23 cellular contexts compared by ENCODE assay signal in the genomic region with DNA sequence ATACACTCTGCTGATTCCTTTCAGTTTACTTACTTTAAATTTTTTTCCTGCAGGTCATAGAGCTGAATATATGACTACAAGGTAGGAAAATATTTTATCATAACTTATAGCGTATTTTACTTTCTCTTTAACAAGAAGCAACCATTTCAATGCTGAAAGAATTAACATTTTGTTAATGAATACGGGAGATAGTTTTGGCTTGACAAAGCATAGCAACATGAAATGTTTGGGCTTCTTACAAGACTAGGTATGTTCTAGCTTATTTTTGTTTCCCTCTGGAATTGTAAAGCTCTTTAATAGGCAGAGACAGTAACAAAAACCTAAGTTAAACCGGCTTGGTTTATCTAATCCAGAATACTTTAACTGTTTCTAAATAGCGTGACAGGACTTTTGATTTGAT.
A peak's percentile ranks its signal among the peaks of the same experiment; 100 is the strongest.
DNase-seq lines count a peak whose midpoint lies in the region; ATAC-seq lines count a peak whose summit lies in the region.
"Had no signal": no experiment of that assay in that cellular context is flagged by ENCODE, and none has a peak within 500 bp of the region (broad histone marks: within the 10 kb centered on the region; RNA-seq: fewer than 3 reads in every experiment).

No MANE protein-coding gene starts in this region.

- H4K20me1 ChIP-seq in GM23248 (ENCODE audit: insufficient read depth), result no peaks in the 10 kb centered on the region

- no peaks in the 10 kb centered on the region for H3K27me3 ChIP-seq in GM23248 (replicated peaks; ENCODE audit: insufficient read depth)
- H3K27me3 ChIP-seq in adipocyte (replicated peaks; ENCODE audit: control insufficient read depth, insufficient read depth, low read length), result no peaks in the 10 kb centered on the region
- H3K27me3 ChIP-seq: brain microvascular endothelial cell had no signal

- H3K9ac ChIP-seq in GM23248 (peak overlapping the region; percentile 31), adipocyte (ENCODE audit: low read length) (peak overlapping the region; percentile 52)

- H3K4me1 ChIP-seq in GM23248 (ENCODE audit: insufficient read depth), result peaks cover 74% of the 10 kb centered on the region
- H3K4me1 ChIP-seq in adipocyte (ENCODE audit: control insufficient read depth, insufficient read depth, low read length), result peaks cover 62% of the 10 kb centered on the region

- WGBS in GM23248 (ENCODE audit: low coverage in 1 of 2, low lambda C conversion rate in 2 of 2, missing lambda C conversion rate in 2 of 2), 2 experiments, result 30 to 31% methylated on average over 4 of the region's 4 CpGs

- peaks cover 24% of the 10 kb centered on the region for H3K79me2 ChIP-seq in GM23248 (ENCODE audit: insufficient read depth)

- in situ Hi-C loops in GM23248 (cut with MboI), result loop anchor here (25.0 kb wide), 1 partner anchor 250 kb away; a partner anchor contains a TSS

- H3K4me3 ChIP-seq in GM23248 (peak overlapping the region; percentile 11), adipocyte (ENCODE audit: low read length) (peak overlapping the region; percentile 53), skin epidermis (no peak overlapping the region)

- H3F3A ChIP-seq in GM23248 (ENCODE audit: insufficient read depth), result peaks cover 91% of the 10 kb centered on the region

- DNase-seq in GM23248, result no peak
- no peak for DNase-seq in adipocyte (ENCODE audit: low read depth)
- DNase-seq in kidney tubule cell (ENCODE audit: low spot score), result peak; percentile 58
- no peak for DNase-seq in GM03348 (ENCODE audit: low spot score)
- no peak for DNase-seq in stimulated activated CD4-positive, alpha-beta T cell treated with anti-CD3 and anti-CD28 coated beads, Interleukin-15, amount 100 ng/mL, for 24 hours
- no peak for DNase-seq in SKM-1 (lab: John Stamatoyannopoulos, UW; ENCODE audit: unreplicated experiment)
- DNase-seq: activated CD4-positive, alpha-beta T cell treated with anti-CD3 and anti-CD28 coated beads, Interleukin-2, amount 10 ng/mL, durations not matched to agents 7 days and 5 days; activated T-cell treated with anti-CD3 and anti-CD28 coated beads, Interleukin-2, amount 50 U/mL, for 4 hours; brain microvascular endothelial cell; Caco-2; DND-41; foreskin fibroblast; Kasumi-1; naive B cell; NCI-H446 treated with DMSO at 0.1 percent for 48 hours; NCI-H82; SW 1271; T-helper 9 cell had no signal

- no peak overlapping the region for H2AFZ ChIP-seq in GM23248

- no peaks in the 10 kb centered on the region for H3K9me2 ChIP-seq in GM23248 (ENCODE audit: insufficient read depth)

- ATAC-seq in HG03135 (IDR thresholded peaks at IDR 0.05; ENCODE audit: unreplicated experiment), result no peak
- ATAC-seq: activated T-cell treated with anti-CD3 and anti-CD28 coated beads, Interleukin-2, amount 50 U/mL, for 4 hours; HCT116; Right ventricle myocardium inferior had no signal

- H3K27ac ChIP-seq in GM23248, result peak overlapping the region; percentile 85
- peak overlapping the region in 14 of 21 experiments; percentile 3 to 87 (median 76) for H3K27ac ChIP-seq in skin epidermis
- H3K27ac ChIP-seq: C4-2B had no signal

- H3K4me2 ChIP-seq in GM23248 (ENCODE audit: unreplicated experiment), result peak overlapping the region; percentile 56

- H3K9me3 ChIP-seq in GM23248 (ENCODE audit: low read depth) (no peaks in the 10 kb centered on the region), adipocyte (ENCODE audit: control insufficient read depth, low read length) (no peaks in the 10 kb centered on the region)
- H3K9me3 ChIP-seq: Caco-2 had no signal

- H3K36me3 ChIP-seq in GM23248 (ENCODE audit: low read depth) (peaks cover 20% of the 10 kb centered on the region), adipocyte (ENCODE audit: control insufficient read depth, insufficient read depth, low read length, severe bottlenecking) (peaks cover 3% of the 10 kb centered on the region)
- H3K36me3 ChIP-seq: brain microvascular endothelial cell had no signal

Comparison
In these comparisons a context has a peak if more than half of its experiments do, and no peak if none do; other contexts are left out.
1. H3K4me3 ChIP-seq: peak in GM23248 (single experiment) and adipocyte (single experiment); none in skin epidermis (0 of 7).